Comparison of ENCODE assay signal across 8 cellular contexts in genomic region chr2:176001903-176002683, GRCh38. TPM values are rescaled to one million over a fixed set of nuclear protein-coding genes. Genes with fewer than 3 reads are reported as not detected.
A peak's percentile ranks its signal among the peaks of the same experiment; 100 is the strongest.
DNase-seq lines count a peak whose midpoint lies in the region; ATAC-seq and TF ChIP-seq lines count a peak whose summit lies in the region.

TSS of gene LNPK (minus strand) at chr2:176002267. CDS start at chr2:175995584, 6,683 bp downstream.

- peak; percentile 91 for ATAC-seq in HG03439 (IDR thresholded peaks at IDR 0.05; ENCODE audit: unreplicated experiment)

- no peaks in the 10 kb centered on the region for H3K36me3 Mint-ChIP-seq in chondrocyte (ENCODE audit: low read depth)

- peak; percentile 91 for TF ChIP-seq POLR2A in GM19193 (IDR thresholded peaks at IDR 0.05; ENCODE audit: extremely low read depth, insufficient read depth, insufficient read length)

- peak; percentile 29 for TF ChIP-seq CTCF in chondrocyte (IDR thresholded peaks at IDR 0.05)

- peaks cover 26% of the 10 kb centered on the region for H3K4me1 Mint-ChIP-seq in chondrocyte (ENCODE audit: low read depth)

- peak; percentile 87 to 88 for DNase-seq in AML-193 (lab: John Stamatoyannopoulos, UW)
- DNase-seq in NCI-H510A treated with DMSO at 0.1 percent for 48 hours (lab: John Stamatoyannopoulos, UW), result peak; percentile 92
- peak; percentile 87 to 90 for DNase-seq in activated CD4-positive, alpha-beta T cell treated with anti-CD3 and anti-CD28 coated beads for 24 hours (ENCODE audit: low read depth in 2 of 2)
- peak; percentile 96 for DNase-seq in chondrocyte (ENCODE audit: low spot score)
- DNase-seq in kidney tubule cell (ENCODE audit: low spot score), result peak; percentile 90
- DNase-seq in stimulated activated CD4-positive, alpha-beta T cell treated with anti-CD3 and anti-CD28 coated beads, Interleukin-1b, Interleukin-23, amount 100 ng/mL, for 24 hours (ENCODE audit: low read depth in 4 of 4, low spot score in 1 of 4), result peak; percentile 81 to 90 (median 87)

- no peaks in the 10 kb centered on the region for H3K9me3 Mint-ChIP-seq in chondrocyte (ENCODE audit: low read depth)

- H3K27ac Mint-ChIP-seq in chondrocyte (ENCODE audit: unreplicated experiment), result peak within 1 kb of the TSS; percentile 95

- peak within 1 kb of the TSS; percentile 94 for H3K4me3 Mint-ChIP-seq in chondrocyte (ENCODE audit: unreplicated experiment)

- H3K27me3 Mint-ChIP-seq in chondrocyte (ENCODE audit: low read depth), result no peaks in the 10 kb centered on the region

RNA-seq across cellular contexts. Expression of gene LNPK, which starts in this region (rescaled TPM):
- 51.0 to 59.5 TPM (median 53.3 TPM) in 3 replicates for total RNA-seq in chondrocyte

Comparison
In these comparisons a context has a peak if more than half of its experiments do, and no peak if none do; other contexts are left out.
1. Peak in every context shown above with its lines: DNase-seq and ATAC-seq.